Comparison of ENCODE assay signal across 8 cellular contexts in the genomic region with DNA sequence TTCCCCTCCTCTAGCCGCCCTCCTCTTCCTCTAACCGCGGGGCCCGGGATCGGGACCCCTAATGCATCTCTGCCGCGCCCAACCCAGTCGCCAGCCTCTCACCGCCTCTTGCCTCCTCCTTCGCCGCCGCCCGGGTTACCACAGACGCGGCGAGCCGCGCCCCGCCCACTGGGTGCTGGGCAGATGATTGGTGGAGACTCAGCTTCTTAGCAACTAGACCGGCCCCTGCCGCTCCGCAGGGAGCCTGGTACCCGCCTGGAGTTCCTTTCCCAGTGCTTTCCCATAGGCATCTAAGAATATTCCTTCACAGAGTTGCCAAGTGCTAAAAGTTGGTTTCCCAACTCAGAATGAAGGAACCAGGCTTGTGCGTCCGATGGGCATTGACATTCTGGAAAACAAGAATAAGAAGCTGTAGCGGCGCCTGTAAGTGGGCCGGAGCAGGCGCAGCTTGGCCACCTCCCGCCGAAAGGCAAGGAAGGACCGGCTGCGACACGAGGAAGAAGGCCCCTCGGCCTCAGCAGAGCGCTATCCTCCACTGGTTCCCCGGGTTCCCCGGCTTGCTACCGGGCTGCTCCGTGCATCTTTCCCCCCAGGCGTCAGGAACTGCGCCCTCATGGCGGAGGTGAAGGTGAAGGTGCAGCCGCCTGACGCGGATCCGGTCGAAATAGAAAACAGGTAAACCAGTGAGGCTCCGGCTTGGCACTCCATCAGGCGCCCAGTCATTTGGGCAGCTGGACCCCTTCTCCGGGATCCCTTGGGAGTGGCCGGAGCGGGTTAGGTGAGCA. TPM values are rescaled to one million over a fixed set of nuclear protein-coding genes. Genes with fewer than 3 reads are reported as not detected.
A peak's percentile ranks its signal among the peaks of the same experiment; 100 is the strongest.
DNase-seq lines count a peak whose midpoint lies in the region; ATAC-seq, FAIRE-seq and TF ChIP-seq lines count a peak whose summit lies in the region.

A gene (minus strand): TSS at position 137 of the 785 bp plus-strand sequence. CDS start 1,672 bp downstream, outside the sequence.
A gene with protein sequence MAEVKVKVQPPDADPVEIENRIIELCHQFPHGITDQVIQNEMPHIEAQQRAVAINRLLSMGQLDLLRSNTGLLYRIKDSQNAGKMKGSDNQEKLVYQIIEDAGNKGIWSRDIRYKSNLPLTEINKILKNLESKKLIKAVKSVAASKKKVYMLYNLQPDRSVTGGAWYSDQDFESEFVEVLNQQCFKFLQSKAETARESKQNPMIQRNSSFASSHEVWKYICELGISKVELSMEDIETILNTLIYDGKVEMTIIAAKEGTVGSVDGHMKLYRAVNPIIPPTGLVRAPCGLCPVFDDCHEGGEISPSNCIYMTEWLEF (plus strand): TSS at position 497 of the 785 bp plus-strand sequence. CDS start 117 bp downstream, at position 614.

- DNase-seq in ELF-1 (ENCODE audit: low read depth, low spot score) (peak; percentile 99), H54 (ENCODE audit: insufficient read length, low spot score) (peak; percentile 94), LoVo (ENCODE audit: low spot score) (peak; percentile 96), RWPE1 (ENCODE audit: low spot score) (peak; percentile 99), fibroblast of peridontal ligament (ENCODE audit: extremely low read depth) (peak; percentile 95)
- DNase-seq in activated T-helper 9 cell treated with anti-CD3 and anti-CD28 coated beads, Interleukin-2, amount 50 U/mL, for 16 hours (ENCODE audit: low read depth) = peak; percentile 90
- DNase-seq in naive thymus-derived CD8-positive, alpha-beta T cell = peak; percentile 85 to 96 (median 90)
- peak; percentile 91 for DNase-seq in stimulated activated naive B cell treated with anti-CD40 and anti-IgM and Interleukin-4, amounts not matched to agents 10 μg/mL and 1 μg/mL and 100 μg/mL, for 72 hours

- POLR2A ChIA-PET in RWPE1 (lab: Yijun Ruan, JAX; ENCODE audit: low non-redundant PET) = no interaction called here
- POLR2A ChIA-PET in naive thymus-derived CD8-positive, alpha-beta T cell (lab: Charles Lee) = interaction anchor here (0.8 to 2.5 kb wide), 9 partner anchors 8 to 501 kb away, joined by 3 to 49 read pairs (median 5); a partner anchor contains a TSS

- TF ChIP-seq POLR2A in H54 (IDR thresholded peaks at IDR 0.05; ENCODE audit: low read depth, low read length) = peak; percentile 68

- peak within 1 kb of the TSS; percentile 89 for H3K27ac ChIP-seq in RWPE1

- CTCF ChIA-PET in RWPE1 (lab: Yijun Ruan, JAX) = interaction anchor here (0.6 kb wide), 1 partner anchor 1745 kb away, joined by 5 read pairs; no protein-coding TSS in a partner anchor

- peak; percentile 80 for FAIRE-seq in H54 (lab: Jason Lieb, UNC)

- H3K27ac Mint-ChIP-seq in naive thymus-derived CD8-positive, alpha-beta T cell = peak within 1 kb of the TSS; percentile 95 to 99 (median 97)
- peak within 1 kb of the TSS; percentile 99 for H3K27ac Mint-ChIP-seq in stimulated activated naive B cell treated with anti-CD40 and anti-IgM and Interleukin-4, amounts not matched to agents 10 μg/mL and 1 μg/mL and 100 μg/mL, for 72 hours

- H3K27me3 Mint-ChIP-seq in naive thymus-derived CD8-positive, alpha-beta T cell = no peaks in the 10 kb centered on the region
- no peaks in the 10 kb centered on the region for H3K27me3 Mint-ChIP-seq in stimulated activated naive B cell treated with anti-CD40 and anti-IgM and Interleukin-4, amounts not matched to agents 10 μg/mL and 1 μg/mL and 100 μg/mL, for 72 hours

- peaks cover 0 to 17% (median 0%) of the 10 kb centered on the region in 3 donors for H3K36me3 Mint-ChIP-seq in naive thymus-derived CD8-positive, alpha-beta T cell
- peaks cover 8 to 18% of the 10 kb centered on the region in 2 donors for H3K36me3 Mint-ChIP-seq in stimulated activated naive B cell treated with anti-CD40 and anti-IgM and Interleukin-4, amounts not matched to agents 10 μg/mL and 1 μg/mL and 100 μg/mL, for 72 hours

- peaks cover 8 to 34% (median 28%) of the 10 kb centered on the region in 4 donors for H3K4me1 Mint-ChIP-seq in naive thymus-derived CD8-positive, alpha-beta T cell
- H3K4me1 Mint-ChIP-seq in stimulated activated naive B cell treated with anti-CD40 and anti-IgM and Interleukin-4, amounts not matched to agents 10 μg/mL and 1 μg/mL and 100 μg/mL, for 72 hours = peaks cover 7 to 26% of the 10 kb centered on the region in 2 donors

- H3K4me3 Mint-ChIP-seq in naive thymus-derived CD8-positive, alpha-beta T cell = peak within 1 kb of the TSS; percentile 90 to 100 (median 97)
- peak within 1 kb of the TSS; percentile 86 to 96 for H3K4me3 Mint-ChIP-seq in stimulated activated naive B cell treated with anti-CD40 and anti-IgM and Interleukin-4, amounts not matched to agents 10 μg/mL and 1 μg/mL and 100 μg/mL, for 72 hours

- no peak for TF ChIP-seq CTCF in RWPE1 (conservative IDR thresholded peaks at IDR 0.05; ENCODE audit: low read depth)

- no peaks in the 10 kb centered on the region for H3K9me3 Mint-ChIP-seq in naive thymus-derived CD8-positive, alpha-beta T cell
- H3K9me3 Mint-ChIP-seq in stimulated activated naive B cell treated with anti-CD40 and anti-IgM and Interleukin-4, amounts not matched to agents 10 μg/mL and 1 μg/mL and 100 μg/mL, for 72 hours = no peaks in the 10 kb centered on the region

- ATAC-seq in naive thymus-derived CD8-positive, alpha-beta T cell = peak; percentile 92 to 96
- peak; percentile 98 to 99 for ATAC-seq in stimulated activated naive B cell treated with anti-CD40 and anti-IgM and Interleukin-4, amounts not matched to agents 10 μg/mL and 1 μg/mL and 100 μg/mL, for 72 hours (replicated peaks)

RNA-seq across cellular contexts. Expression of the first gene that starts in this region (rescaled TPM):
- total RNA-seq in naive thymus-derived CD8-positive, alpha-beta T cell = 1 to 10 TPM; 3.3 to 3.4 TPM
- polyA plus RNA-seq in naive thymus-derived CD8-positive, alpha-beta T cell = 1 to 10 TPM in 1 of 3 donors, under 1 TPM in 2; 0.74 to 1.3 (median 0.87) TPM

RNA-seq across cellular contexts. Expression of the second gene that starts in this region (rescaled TPM):
- total RNA-seq in naive thymus-derived CD8-positive, alpha-beta T cell = 10 to 100 TPM; 10.9 to 13.0 TPM
- 1 to 10 TPM; 5.2 to 9.3 (median 7.6) TPM for polyA plus RNA-seq in naive thymus-derived CD8-positive, alpha-beta T cell

Comparison
In these comparisons a context has a peak if more than half of its experiments do, and no peak if none do; other contexts are left out.
1. Peak in every context shown above with its lines: DNase-seq, ATAC-seq and H3K27ac ChIP-seq.